ENCODE assay signal across 19 cellular contexts in the genomic region with DNA sequence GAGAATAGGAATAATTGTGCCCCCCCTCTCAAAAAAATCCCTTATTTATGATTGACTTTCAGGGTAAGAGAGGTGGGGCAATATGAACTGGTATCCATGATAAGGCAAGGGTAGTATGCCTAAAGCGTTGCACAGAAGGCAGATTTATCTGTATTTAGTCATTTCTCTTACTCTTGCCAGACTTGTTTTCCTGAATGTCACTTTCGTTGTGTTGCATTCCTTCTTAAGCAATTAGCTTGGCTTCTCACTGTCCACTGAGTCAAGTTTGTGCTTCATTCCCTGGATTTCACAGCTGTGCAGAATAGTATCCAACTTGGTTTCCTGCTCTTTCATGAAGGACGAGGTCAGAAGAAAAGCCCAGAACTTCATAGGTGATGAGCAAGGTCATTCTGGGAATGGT.
A peak's percentile ranks its signal among the peaks of the same experiment; 100 is the strongest.
DNase-seq lines count a peak whose midpoint lies in the region; ATAC-seq, FAIRE-seq and TF ChIP-seq lines count a peak whose summit lies in the region.
"Had no signal": no experiment of that assay in that cellular context is flagged by ENCODE, and none has a peak within 500 bp of the region (broad histone marks: within the 10 kb centered on the region; RNA-seq: fewer than 3 reads in every experiment).

No MANE protein-coding gene starts in this region.

- ATAC-seq in left ventricle myocardium superior (peak; percentile 17), HG03175 (IDR thresholded peaks at IDR 0.05; ENCODE audit: unreplicated experiment) (no peak), GM18519 (IDR thresholded peaks at IDR 0.05; ENCODE audit: low FRiP score, unreplicated experiment) (no peak)
- ATAC-seq: left lobe of liver; naive thymus-derived CD4-positive, alpha-beta T cell had no signal

- no peaks in the 10 kb centered on the region for H3K36me3 ChIP-seq in suprapubic skin
- H3K36me3 ChIP-seq: adrenal gland, transverse colon had no signal

- no peaks in the 10 kb centered on the region for H3K36me3 Mint-ChIP-seq in MCF 10A (ENCODE audit: insufficient read depth, unreplicated experiment)
- H3K36me3 Mint-ChIP-seq: activated CD4-positive, alpha-beta memory T cell treated with anti-CD3 and anti-CD28 coated beads for 36 hours; naive thymus-derived CD4-positive, alpha-beta T cell had no signal

- peak overlapping the region; percentile 23 for H3K27ac Mint-ChIP-seq in MCF 10A (ENCODE audit: low read depth, unreplicated experiment)
- H3K27ac Mint-ChIP-seq: activated CD4-positive, alpha-beta memory T cell treated with anti-CD3 and anti-CD28 coated beads for 36 hours; activated T-helper 1 cell treated with anti-CD3 and anti-CD28 coated beads, Interleukin-12 subunit alpha, Interleukin-12 subunit beta, Interleukin-2, Interleukin-4 antibody, amounts not matched to agents 30 ng/mL and 10 ng/mL and 1 ng/mL, durations not matched to agents 14 hours and 24 hours and 36 hours; naive thymus-derived CD4-positive, alpha-beta T cell had no signal

- 40% methylated on average over 3 of the region's 3 CpGs for WGBS in suprapubic skin

- TF ChIP-seq CTCF in MCF 10A (IDR thresholded peaks at IDR 0.05; ENCODE audit: unreplicated experiment): no peak
- no peak for TF ChIP-seq CTCF in suprapubic skin (IDR thresholded peaks at IDR 0.05)

- BruUV-seq in MCF 10A (replicated peaks; lab: Mats Ljungman, UMichigan): no TSS peak

- no peak for DNase-seq in H54 (ENCODE audit: insufficient read length, low spot score)
- no peak for DNase-seq in MCF 10A (ENCODE audit: unreplicated experiment)
- DNase-seq in left ventricle myocardium superior: no peak
- no peak for DNase-seq in suprapubic skin (ENCODE audit: low spot score in 2 of 2)
- DNase-seq in NCI-H2196 (lab: John Stamatoyannopoulos, UW; ENCODE audit: unreplicated experiment): no peak
- DNase-seq in SHP77 (lab: John Stamatoyannopoulos, UW): no peak
- DNase-seq: activated CD4-positive, alpha-beta memory T cell treated with anti-CD3 and anti-CD28 coated beads for 36 hours; adrenal gland; DMS153; erythroblast; naive thymus-derived CD4-positive, alpha-beta T cell; NCI-H1092; SK-N-SH; stimulated activated CD4-positive, alpha-beta T cell treated with anti-CD3 and anti-CD28 coated beads, Interleukin-2, amount 100 ng/mL, for 24 hours; transverse colon had no signal

- peak overlapping the region; percentile 24 for H3K4me3 ChIP-seq in suprapubic skin
- H3K4me3 ChIP-seq: adrenal gland, transverse colon had no signal

- H3K4me3 Mint-ChIP-seq in MCF 10A (ENCODE audit: unreplicated experiment): no peak overlapping the region
- H3K4me3 Mint-ChIP-seq: activated CD4-positive, alpha-beta memory T cell treated with anti-CD3 and anti-CD28 coated beads for 36 hours; activated T-helper 1 cell treated with anti-CD3 and anti-CD28 coated beads, Interleukin-12 subunit alpha, Interleukin-12 subunit beta, Interleukin-2, Interleukin-4 antibody, amounts not matched to agents 30 ng/mL and 10 ng/mL and 1 ng/mL, durations not matched to agents 14 hours and 24 hours and 36 hours; naive thymus-derived CD4-positive, alpha-beta T cell had no signal

- peaks cover 17% of the 10 kb centered on the region for H3K4me1 ChIP-seq in suprapubic skin

- POLR2A ChIA-PET in MCF 10A (lab: Yijun Ruan, JAX): interaction anchor here (0.6 to 0.9 kb wide), 4 partner anchors 51 to 670 kb away, joined by 3 to 4 read pairs (median 4); no protein-coding TSS in a partner anchor

- intact Hi-C loops in MCF 10A (cut with micrococcal nuclease): no loop called here
- intact Hi-C loops in left ventricle myocardium superior (cut with micrococcal nuclease): loop anchor here (10.0 kb wide), 2 partner anchors 289 to 489 kb away; no protein-coding TSS in a partner anchor

- no peaks in the 10 kb centered on the region for H3K27me3 ChIP-seq in suprapubic skin
- H3K27me3 ChIP-seq: adrenal gland, transverse colon had no signal

- no peaks in the 10 kb centered on the region for H3K9me3 Mint-ChIP-seq in MCF 10A (ENCODE audit: unreplicated experiment)
- H3K9me3 Mint-ChIP-seq: activated CD4-positive, alpha-beta memory T cell treated with anti-CD3 and anti-CD28 coated beads for 36 hours; activated T-helper 1 cell treated with anti-CD3 and anti-CD28 coated beads, Interleukin-12 subunit alpha, Interleukin-12 subunit beta, Interleukin-2, Interleukin-4 antibody, amounts not matched to agents 30 ng/mL and 10 ng/mL and 1 ng/mL, durations not matched to agents 14 hours and 24 hours and 36 hours; naive thymus-derived CD4-positive, alpha-beta T cell had no signal

- CTCF ChIA-PET in MCF 10A (lab: Yijun Ruan, JAX): interaction anchor here (1.2 to 1.6 kb wide), 4 partner anchors 104 to 486 kb away, joined by 3 to 8 read pairs (median 4); no protein-coding TSS in a partner anchor

- no peak for TF ChIP-seq POLR2A in H54 (IDR thresholded peaks at IDR 0.05; ENCODE audit: low read depth, low read length)
- TF ChIP-seq POLR2A in suprapubic skin (IDR thresholded peaks at IDR 0.05): no peak

- no peak for TF ChIP-seq EP300 in suprapubic skin (IDR thresholded peaks at IDR 0.05)

- peak; percentile 72 for FAIRE-seq in H54 (lab: Jason Lieb, UNC)

- peaks cover 6% of the 10 kb centered on the region for H3K4me1 Mint-ChIP-seq in MCF 10A (ENCODE audit: insufficient read depth, unreplicated experiment)
- H3K4me1 Mint-ChIP-seq: naive thymus-derived CD4-positive, alpha-beta T cell had no signal

- peak overlapping the region; percentile 16 for H3K27ac ChIP-seq in suprapubic skin
- H3K27ac ChIP-seq: adrenal gland had no signal

- H3K9me3 ChIP-seq in suprapubic skin: no peaks in the 10 kb centered on the region
- H3K9me3 ChIP-seq: SK-N-SH, transverse colon had no signal

- no peaks in the 10 kb centered on the region for H3K27me3 Mint-ChIP-seq in MCF 10A (ENCODE audit: insufficient read depth, unreplicated experiment)
